ENCODE assay signal across 8 cellular contexts in the genomic region with DNA sequence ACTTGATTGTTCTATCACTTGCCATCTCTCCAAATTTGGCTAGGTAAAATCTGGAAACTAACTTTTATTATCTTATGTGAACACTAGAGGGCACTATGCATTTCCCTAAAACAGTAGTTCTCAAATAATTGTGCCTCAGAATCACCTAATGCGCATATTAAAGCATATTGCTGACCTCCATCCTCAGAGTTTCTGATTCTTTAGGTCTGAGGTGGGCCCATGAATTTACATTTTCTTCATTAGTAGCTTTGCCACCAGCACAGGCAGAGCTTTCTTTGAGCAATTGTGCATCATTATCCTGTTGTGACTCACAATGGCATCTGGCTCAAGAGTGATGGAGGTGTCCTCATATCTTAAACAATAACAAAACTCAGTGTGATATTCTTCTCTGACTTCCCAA. TPM values are rescaled to one million over a fixed set of nuclear protein-coding genes. Genes with fewer than 3 reads are reported as not detected.
DNase-seq lines count a peak whose midpoint lies in the region; FAIRE-seq and TF ChIP-seq lines count a peak whose summit lies in the region.

No MANE protein-coding gene starts in this region.

- no peak overlapping the region for H3K27ac ChIP-seq in OCI-LY7 (ENCODE audit: low read depth, low read length, poor library complexity, severe bottlenecking)
- no peak overlapping the region for H3K27ac ChIP-seq in fibroblast of lung (ENCODE audit: insufficient read depth, low read length)

- intact Hi-C loops in OCI-LY7 (cut with micrococcal nuclease; ENCODE audit: unreplicated experiment): no loop called here

- no peak overlapping the region for H3K9ac ChIP-seq in fibroblast of lung (ENCODE audit: insufficient read depth, low read length)

- H3K36me3 Mint-ChIP-seq in type B pancreatic cell: no peaks in the 10 kb centered on the region

- H3K36me3 ChIP-seq in OCI-LY7 (ENCODE audit: insufficient read depth, low read length) (no peaks in the 10 kb centered on the region), fibroblast of lung (ENCODE audit: control insufficient read depth, insufficient read depth, low read length) (no peaks in the 10 kb centered on the region)

- H3K27me3 Mint-ChIP-seq in type B pancreatic cell: no peaks in the 10 kb centered on the region

- no peak overlapping the region for H3K4me3 Mint-ChIP-seq in type B pancreatic cell

- H4K20me1 ChIP-seq in OCI-LY7 (ENCODE audit: insufficient read depth, low read length): no peaks in the 10 kb centered on the region
- no peaks in the 10 kb centered on the region for H4K20me1 ChIP-seq in fibroblast of lung (ENCODE audit: control insufficient read depth, extremely low read depth, insufficient read depth, low read length)

- no peak overlapping the region for H3K27ac Mint-ChIP-seq in type B pancreatic cell

- H3K9me3 Mint-ChIP-seq in type B pancreatic cell: no peaks in the 10 kb centered on the region

- CTCF ChIA-PET in HEK293T (lab: Yijun Ruan, JAX): interaction anchor here (1.5 to 2.7 kb wide), 2 partner anchors 10 to 11 kb away, joined by 3 to 10 read pairs; no protein-coding TSS in a partner anchor
- CTCF ChIA-PET in OCI-LY7 (lab: Charles Lee; ENCODE audit: unreplicated experiment): no interaction called here

- no peak overlapping the region for H2AFZ ChIP-seq in OCI-LY7 (ENCODE audit: low read length)
- no peak overlapping the region for H2AFZ ChIP-seq in fibroblast of lung (ENCODE audit: low read length)

- no TSS peak for BruUV-seq in OCI-LY7 (replicated peaks; lab: Mats Ljungman, UMichigan)

- DNase-seq in D721Med (ENCODE audit: insufficient read length, low spot score) (no peak), HEK293T (ENCODE audit: extremely low spot score) (peak; percentile 12), OCI-LY7 (ENCODE audit: low spot score) (peak; percentile 33), fibroblast of lung (ENCODE audit: low read depth in 2 of 2) (peak; percentile 27 to 45), type B pancreatic cell (ENCODE audit: extremely low spot score, unreplicated experiment) (no peak), T1000 (lab: John Stamatoyannopoulos, UW) (no peak), NCI-H1092 (lab: John Stamatoyannopoulos, UW) (no peak), hippocampal formation (lab: John Stamatoyannopoulos, UW) (no peak)

- H3K4me3 ChIP-seq in OCI-LY7 (ENCODE audit: low read depth, low read length, poor library complexity, severe bottlenecking) (no peak overlapping the region), fibroblast of lung (replicated peaks in 1 of 4; ENCODE audit: control extremely low read depth in 1 of 4, insufficient read depth in 1 of 4, low read depth in 3 of 4, low read length in 4 of 4) (no peak overlapping the region)

- POLR2A ChIA-PET in HEK293T (lab: Yijun Ruan, JAX): no interaction called here
- POLR2A ChIA-PET in OCI-LY7 (lab: Charles Lee): interaction anchor here (0.7 kb wide), 1 partner anchor 9 kb away, joined by 3 read pairs; no protein-coding TSS in a partner anchor

- H3K4me1 ChIP-seq in OCI-LY7 (ENCODE audit: insufficient read depth, low read length, poor library complexity, severe bottlenecking) (no peaks in the 10 kb centered on the region), fibroblast of lung (ENCODE audit: control insufficient read depth, extremely low read depth, insufficient read depth, low read length) (no peaks in the 10 kb centered on the region)

- H3K27me3 ChIP-seq in fibroblast of lung (ENCODE audit: control insufficient read depth, insufficient read depth, low read length): no peaks in the 10 kb centered on the region

- TF ChIP-seq CTCF in D721Med (IDR thresholded peaks at IDR 0.05; ENCODE audit: insufficient read depth, missing control alignments): peak; percentile 63
- peak; percentile 81 for TF ChIP-seq CTCF in OCI-LY7 (conservative IDR thresholded peaks at IDR 0.05; ENCODE audit: low read length)
- peak; percentile 31 to 51 for TF ChIP-seq CTCF in fibroblast of lung (conservative IDR thresholded peaks at IDR 0.05 in 1 of 2, IDR thresholded peaks at IDR 0.05 in 1 of 2; ENCODE audit: low read depth in 1 of 2, low read length in 2 of 2)
- TF ChIP-seq CTCF in type B pancreatic cell (conservative IDR thresholded peaks at IDR 0.05): peak; percentile 81

- peaks cover 6% of the 10 kb centered on the region for H3K4me1 Mint-ChIP-seq in type B pancreatic cell (ENCODE audit: unreplicated experiment)

- H3K9me3 ChIP-seq in OCI-LY7 (ENCODE audit: low read length): no peaks in the 10 kb centered on the region
- H3K9me3 ChIP-seq in fibroblast of lung (ENCODE audit: control insufficient read depth, insufficient read depth, low read depth, low read length): no peaks in the 10 kb centered on the region

- FAIRE-seq in D721Med (lab: Jason Lieb, UNC): no peak

- H3K79me2 ChIP-seq in OCI-LY7 (ENCODE audit: insufficient read depth, low read depth, low read length) (no peaks in the 10 kb centered on the region), fibroblast of lung (ENCODE audit: control insufficient read depth, insufficient read depth, low read length) (no peaks in the 10 kb centered on the region)

- H3K4me2 ChIP-seq in OCI-LY7 (ENCODE audit: low read length) (no peak overlapping the region), fibroblast of lung (ENCODE audit: extremely low read depth, insufficient read depth, low read length) (no peak overlapping the region)

- no peaks in the 10 kb centered on the region for H3K9me2 ChIP-seq in OCI-LY7 (ENCODE audit: insufficient read depth, low read length)

TF ChIP-seq in HEK293T, 16 proteins besides CTCF, POLR2A, EP300 and RAD21:
- TF ChIP-seq SUZ12 (IDR thresholded peaks at IDR 0.05) (no peak), L3MBTL2 (conservative IDR thresholded peaks at IDR 0.05) (no peak), HDGF (IDR thresholded peaks at IDR 0.05; ENCODE audit: borderline replicate concordance) (no peak), TARDBP (IDR thresholded peaks at IDR 0.05) (no peak), FOXM1 (IDR thresholded peaks at IDR 0.05; ENCODE audit: borderline replicate concordance) (no peak), BHLHE40 (IDR thresholded peaks at IDR 0.05; ENCODE audit: borderline replicate concordance) (no peak), FOXK2 (IDR thresholded peaks at IDR 0.05) (no peak), ZNF384 (IDR thresholded peaks at IDR 0.05) (no peak), CTBP1 (IDR thresholded peaks at IDR 0.05; ENCODE audit: borderline replicate concordance) (no peak), ARNT (IDR thresholded peaks at IDR 0.05) (no peak), ELF4 (IDR thresholded peaks at IDR 0.05) (no peak), SP1 (IDR thresholded peaks at IDR 0.05) (no peak), FOXA1 (IDR thresholded peaks at IDR 0.05) (no peak), LEF1 (IDR thresholded peaks at IDR 0.05; ENCODE audit: borderline replicate concordance) (no peak), NFRKB (IDR thresholded peaks at IDR 0.05) (no peak)
- TF ChIP-seq, protein P1, sequence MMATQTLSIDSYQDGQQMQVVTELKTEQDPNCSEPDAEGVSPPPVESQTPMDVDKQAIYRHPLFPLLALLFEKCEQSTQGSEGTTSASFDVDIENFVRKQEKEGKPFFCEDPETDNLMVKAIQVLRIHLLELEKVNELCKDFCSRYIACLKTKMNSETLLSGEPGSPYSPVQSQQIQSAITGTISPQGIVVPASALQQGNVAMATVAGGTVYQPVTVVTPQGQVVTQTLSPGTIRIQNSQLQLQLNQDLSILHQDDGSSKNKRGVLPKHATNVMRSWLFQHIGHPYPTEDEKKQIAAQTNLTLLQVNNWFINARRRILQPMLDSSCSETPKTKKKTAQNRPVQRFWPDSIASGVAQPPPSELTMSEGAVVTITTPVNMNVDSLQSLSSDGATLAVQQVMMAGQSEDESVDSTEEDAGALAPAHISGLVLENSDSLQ (IDR thresholded peaks at IDR 0.05): no peak
TF ChIP-seq in HEK293T: peak in this region for 0.

RNA-seq across cellular contexts. Expression of a gene that starts 17.5 kb away (rescaled TPM):
- not detected in 2 replicates for total RNA-seq in OCI-LY7 (2014; rRNA removed; shearing (Covaris generic))
- total RNA-seq in OCI-LY7 (2022) (not detected in 2 replicates), fibroblast of lung (29.0 and 34.7 TPM in 2 replicates), type B pancreatic cell (ENCODE audit: low replicate concordance) (0.81 and 7.1 TPM in 2 replicates)
- polyA plus RNA-seq in fibroblast of lung: 5.8 and 6.9 TPM in 2 replicates
- 4.4 and 4.8 TPM in 2 replicates for polyA plus RNA-seq in fibroblast of lung (2012)
- polyA minus RNA-seq in fibroblast of lung (ENCODE audit: low replicate concordance): 0.75 TPM in 1 of 2 replicates, not detected in the other

Comparison
In these comparisons a context has a peak if more than half of its experiments do, and no peak if none do; other contexts are left out.
1. DNase-seq: peak in HEK293T (single experiment), OCI-LY7 (single experiment) and fibroblast of lung (2 of 2); none in D721Med (single experiment), type B pancreatic cell (single experiment), T1000 (single experiment), NCI-H1092 (single experiment) and hippocampal formation (0 of 2).
2. Peak in every context shown above with its lines, with median percentiles within 50 percentile points of each other: CTCF ChIP-seq.